ENCODE assay signal across 8 cellular contexts in the genomic region with DNA sequence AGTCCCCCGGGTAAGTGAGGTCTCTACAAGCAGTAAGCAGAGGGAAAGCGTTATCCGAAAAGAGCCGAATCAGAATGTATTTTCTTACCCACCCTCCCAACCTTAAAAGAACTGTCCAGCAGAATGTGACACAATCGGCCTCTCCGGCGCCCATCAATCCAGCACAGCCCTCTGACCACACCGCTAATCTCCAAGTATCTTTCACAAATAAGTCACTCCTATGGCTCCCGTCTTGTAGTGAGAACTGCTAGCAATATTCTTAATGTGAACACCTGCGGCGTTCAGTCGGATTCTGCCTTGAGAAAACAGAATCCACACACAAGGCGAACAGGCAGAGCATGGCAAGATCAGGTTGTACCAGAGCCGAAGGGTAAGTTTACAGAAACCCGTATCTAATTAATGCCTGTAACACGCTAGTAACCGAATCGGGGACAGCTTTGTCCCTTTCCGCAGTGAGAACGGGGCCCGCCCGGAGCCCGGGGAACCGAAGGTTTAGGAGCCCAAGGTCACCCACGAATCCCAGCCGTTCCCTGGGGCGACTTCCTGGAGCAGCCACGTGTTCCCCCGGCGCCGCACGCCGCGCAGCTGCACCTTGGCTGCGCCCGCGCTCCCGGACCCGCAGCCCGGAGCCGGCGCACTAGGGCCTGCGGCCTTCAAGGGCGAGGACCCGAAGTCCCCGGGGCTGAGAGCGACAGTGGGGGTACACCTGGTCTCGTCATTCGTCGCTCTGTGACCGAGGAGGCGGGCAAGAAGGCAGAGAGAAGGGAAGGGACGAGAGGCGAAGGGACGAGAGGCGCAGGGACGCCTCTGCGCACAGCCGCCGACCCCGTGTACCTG. TPM values are rescaled to one million over a fixed set of nuclear protein-coding genes. Genes with fewer than 3 reads are reported as not detected.
DNase-seq lines count a peak whose midpoint lies in the region; ATAC-seq and TF ChIP-seq lines count a peak whose summit lies in the region.

No MANE protein-coding gene starts in this region.

- peak overlapping the region; percentile 95 for H3K4me3 Mint-ChIP-seq in activated CD4-positive, alpha-beta T cell treated with anti-CD3 and anti-CD28 coated beads for 36 hours

- H3K4me1 Mint-ChIP-seq in activated CD4-positive, alpha-beta T cell treated with anti-CD3 and anti-CD28 coated beads for 36 hours = peaks cover 34% of the 10 kb centered on the region

- no peak for TF ChIP-seq CTCF in choroid plexus epithelial cell (conservative IDR thresholded peaks at IDR 0.05; ENCODE audit: low read depth, low read length)

- H3K27me3 Mint-ChIP-seq in activated CD4-positive, alpha-beta T cell treated with anti-CD3 and anti-CD28 coated beads for 36 hours = no peaks in the 10 kb centered on the region

- no peaks in the 10 kb centered on the region for H3K9me3 Mint-ChIP-seq in activated CD4-positive, alpha-beta T cell treated with anti-CD3 and anti-CD28 coated beads for 36 hours (ENCODE audit: low read depth)

- intact Hi-C loops in activated CD4-positive, alpha-beta T cell treated with anti-CD3 and anti-CD28 coated beads for 36 hours (cut with DNase I, micrococcal nuclease) = loop anchor here in 1 of 2 experiments (1.0 to 5.0 kb wide), 4 partner anchors 116 to 862 kb away; partner anchors contain the start of genes FBXO45, NCBP2, TNK2 and WDR53

- DNase-seq in DMS 273 (lab: John Stamatoyannopoulos, UW; ENCODE audit: unreplicated experiment) (peak; percentile 86), DMS 273 treated with DMSO at 0.1 percent for 48 hours (lab: John Stamatoyannopoulos, UW) (no peak), NCI-H2107 treated with DMSO at 0.1 percent for 48 hours (lab: John Stamatoyannopoulos, UW; ENCODE audit: unreplicated experiment) (peak; percentile 78), choroid plexus epithelial cell (ENCODE audit: low read depth) (peak; percentile 41), left kidney (ENCODE audit: low read depth, low spot score) (peak; percentile 82)
- DNase-seq in activated CD4-positive, alpha-beta T cell treated with anti-CD3 and anti-CD28 coated beads for 36 hours = peak; percentile 76
- DNase-seq in stimulated activated CD4-positive, alpha-beta T cell treated with anti-CD3 and anti-CD28 coated beads, Interleukin-1b, Interleukin-23, amount 100 ng/mL, for 48 hours = peak; percentile 61

- peak overlapping the region; percentile 94 for H3K4me3 ChIP-seq in choroid plexus epithelial cell (ENCODE audit: low read depth, low read length)

- H3K27ac Mint-ChIP-seq in activated CD4-positive, alpha-beta T cell treated with anti-CD3 and anti-CD28 coated beads for 36 hours = peak overlapping the region; percentile 93

- ATAC-seq in HG02938 (IDR thresholded peaks at IDR 0.05; ENCODE audit: unreplicated experiment) = peak; percentile 36
- peak; percentile 54 for ATAC-seq in activated CD4-positive, alpha-beta T cell treated with anti-CD3 and anti-CD28 coated beads for 36 hours

- CTCF ChIA-PET in activated CD4-positive, alpha-beta T cell treated with anti-CD3 and anti-CD28 coated beads for 36 hours (lab: Charles Lee) = interaction anchor here (0.7 to 0.9 kb wide), 2 partner anchors 17 to 115 kb away, joined by 3 to 4 read pairs; no protein-coding TSS in a partner anchor

- peaks cover 35% of the 10 kb centered on the region for H3K36me3 Mint-ChIP-seq in activated CD4-positive, alpha-beta T cell treated with anti-CD3 and anti-CD28 coated beads for 36 hours (ENCODE audit: low read depth)

- POLR2A ChIA-PET in activated CD4-positive, alpha-beta T cell treated with anti-CD3 and anti-CD28 coated beads for 36 hours (lab: Charles Lee) = interaction anchor here (0.5 to 1.1 kb wide), 2 partner anchors 29 to 107 kb away, joined by 4 to 6 read pairs; no protein-coding TSS in a partner anchor

RNA-seq across cellular contexts. Expression of gene TFRC, which starts 0.7 kb away (rescaled TPM):
- 100 to 1,000 TPM; 373 to 520 TPM for total RNA-seq in activated CD4-positive, alpha-beta T cell treated with anti-CD3 and anti-CD28 coated beads for 36 hours
